ENCODE assay signal across 9 cellular contexts in genomic region chr3:196640501-196640968, GRCh38. TPM values are rescaled to one million over a fixed set of nuclear protein-coding genes. Genes with fewer than 3 reads are reported as not detected.
DNase-seq lines count a peak whose midpoint lies in the region; ATAC-seq and TF ChIP-seq lines count a peak whose summit lies in the region.
"Had no signal": no experiment of that assay in that cellular context is flagged by ENCODE, and none has a peak within 500 bp of the region (broad histone marks: within the 10 kb centered on the region; RNA-seq: fewer than 3 reads in every experiment).

No MANE protein-coding gene starts in this region.

- H4K20me1 ChIP-seq in SK-N-SH (ENCODE audit: insufficient read depth), result no peaks in the 10 kb centered on the region

- H3K9me3 Mint-ChIP-seq in activated T-helper 1 cell treated with anti-CD3 and anti-CD28 coated beads, Interleukin-12 subunit alpha, Interleukin-12 subunit beta, Interleukin-2, Interleukin-4 antibody, amounts not matched to agents 30 ng/mL and 10 ng/mL and 1 ng/mL, durations not matched to agents 14 hours and 24 hours and 36 hours, result no peaks in the 10 kb centered on the region

- no peaks in the 10 kb centered on the region for H3F3A ChIP-seq in SK-N-SH (replicated peaks; ENCODE audit: insufficient read depth)

- H3K9me2 ChIP-seq in SK-N-SH, result no peaks in the 10 kb centered on the region

- H3K9ac ChIP-seq in SK-N-SH, result no peak overlapping the region

- peak overlapping the region; percentile 94 for H3K27ac Mint-ChIP-seq in activated T-helper 1 cell treated with anti-CD3 and anti-CD28 coated beads, Interleukin-12 subunit alpha, Interleukin-12 subunit beta, Interleukin-2, Interleukin-4 antibody, amounts not matched to agents 30 ng/mL and 10 ng/mL and 1 ng/mL, durations not matched to agents 14 hours and 24 hours and 36 hours

- CTCF ChIA-PET in SK-N-SH (lab: Yijun Ruan, JAX), result no interaction called here

- intact Hi-C loops in activated T-helper 1 cell treated with anti-CD3 and anti-CD28 coated beads, Interleukin-12 subunit alpha, Interleukin-12 subunit beta, Interleukin-2, Interleukin-4 antibody, amounts not matched to agents 30 ng/mL and 10 ng/mL and 1 ng/mL, durations not matched to agents 14 hours and 24 hours and 36 hours (cut with micrococcal nuclease), result loop anchor here (1.0 kb wide), 1 partner anchor 8 kb away; no protein-coding TSS in a partner anchor
- intact Hi-C loops in right lobe of liver (cut with DNase I), result no loop called here

- H3K4me1 ChIP-seq in right lobe of liver (peaks cover 0 to 9% (median 0%) of the 10 kb centered on the region in 4 donors), SK-N-SH (ENCODE audit: control insufficient read depth in 1 of 2, insufficient read depth in 2 of 2, low read depth in 1 of 2, low read length in 1 of 2) (no peaks in the 10 kb centered on the region; a peak in 1 of 4 replicates)

- peak overlapping the region; percentile 94 for H3K4me3 Mint-ChIP-seq in activated T-helper 1 cell treated with anti-CD3 and anti-CD28 coated beads, Interleukin-12 subunit alpha, Interleukin-12 subunit beta, Interleukin-2, Interleukin-4 antibody, amounts not matched to agents 30 ng/mL and 10 ng/mL and 1 ng/mL, durations not matched to agents 14 hours and 24 hours and 36 hours

- TF ChIP-seq EP300 in SK-N-SH (IDR thresholded peaks at IDR 0.05; ENCODE audit: borderline replicate concordance in 1 of 2, low read depth in 1 of 2, low read length in 1 of 2), result no peak

- peak; percentile 11 for DNase-seq in stimulated activated CD4-positive, alpha-beta T cell treated with anti-CD3 and anti-CD28 coated beads, Interleukin-1b, Interleukin-23, amount 100 ng/mL, for 48 hours
- no peak for DNase-seq in stimulated activated CD4-positive, alpha-beta T cell treated with anti-CD3 and anti-CD28 coated beads, Interleukin-2, amount 100 ng/mL, for 48 hours
- DNase-seq in activated T-helper 1 cell treated with anti-CD3 and anti-CD28 coated beads, Interleukin-12 subunit alpha, Interleukin-12 subunit beta, Interleukin-2, Interleukin-4 antibody, amounts not matched to agents 30 ng/mL and 10 ng/mL and 1 ng/mL, durations not matched to agents 14 hours and 24 hours and 36 hours (ENCODE audit: low spot score), result no peak
- DNase-seq in right lobe of liver (no peak), NCI-H69 (lab: John Stamatoyannopoulos, UW) (no peak), NCI-H2196 (lab: John Stamatoyannopoulos, UW; ENCODE audit: unreplicated experiment) (no peak), SK-N-SH (no peak)

- H3K9me3 ChIP-seq in right lobe of liver (no peaks in the 10 kb centered on the region), SK-N-SH (no peaks in the 10 kb centered on the region)

- no peaks in the 10 kb centered on the region for H3K27me3 ChIP-seq in right lobe of liver
- peaks cover 26% of the 10 kb centered on the region for H3K27me3 ChIP-seq in SK-N-SH (ENCODE audit: insufficient read depth)

- POLR2A ChIA-PET in SK-N-SH (lab: Yijun Ruan, JAX), result no interaction called here

- H3K36me3 ChIP-seq in right lobe of liver (no peaks in the 10 kb centered on the region), SK-N-SH (replicated peaks in 1 of 2; ENCODE audit: control insufficient read depth in 1 of 2, insufficient read depth in 2 of 2, low read length in 1 of 2) (no peaks in the 10 kb centered on the region)

- TF ChIP-seq CTCF in right lobe of liver (IDR thresholded peaks at IDR 0.05) (no peak), SK-N-SH (IDR thresholded peaks at IDR 0.05) (no peak)

- no peak overlapping the region for H2AFZ ChIP-seq in SK-N-SH (ENCODE audit: low read depth)

- no peak overlapping the region for H3K4me2 ChIP-seq in SK-N-SH

- H3K4me3 ChIP-seq in right lobe of liver (peak overlapping the region; percentile 30 to 51 (median 46)), SK-N-SH (ENCODE audit: low read depth in 2 of 2, low read length in 1 of 2) (no peak overlapping the region)

- H3K27me3 Mint-ChIP-seq in activated T-helper 1 cell treated with anti-CD3 and anti-CD28 coated beads, Interleukin-12 subunit alpha, Interleukin-12 subunit beta, Interleukin-2, Interleukin-4 antibody, amounts not matched to agents 30 ng/mL and 10 ng/mL and 1 ng/mL, durations not matched to agents 14 hours and 24 hours and 36 hours (ENCODE audit: insufficient read depth), result no peaks in the 10 kb centered on the region

- TF ChIP-seq POLR2A in right lobe of liver (IDR thresholded peaks at IDR 0.05), result no peak

- TF ChIP-seq RAD21 in SK-N-SH (IDR thresholded peaks at IDR 0.05; ENCODE audit: low read length), result no peak

- peak; percentile 19 to 24 (median 20) for ATAC-seq in right lobe of liver
- no peak for ATAC-seq in HG02852 (IDR thresholded peaks at IDR 0.05; ENCODE audit: unreplicated experiment)

- H3K27ac ChIP-seq in right lobe of liver, result peak overlapping the region; percentile 15 to 76 (median 65)
- H3K27ac ChIP-seq in SK-N-SH (ENCODE audit: low read depth in 2 of 2, low read length in 1 of 2), result no peak overlapping the region
- H3K27ac ChIP-seq: C4-2B had no signal

- peaks cover 31% of the 10 kb centered on the region for H3K36me3 Mint-ChIP-seq in activated T-helper 1 cell treated with anti-CD3 and anti-CD28 coated beads, Interleukin-12 subunit alpha, Interleukin-12 subunit beta, Interleukin-2, Interleukin-4 antibody, amounts not matched to agents 30 ng/mL and 10 ng/mL and 1 ng/mL, durations not matched to agents 14 hours and 24 hours and 36 hours (ENCODE audit: low read depth)

- 34% methylated on average over 2 of the region's 20 CpGs for WGBS in right lobe of liver (ENCODE audit: insufficient coverage, low coverage, low lambda C conversion rate, missing lambda C conversion rate)
- WGBS in SK-N-SH (ENCODE audit: low lambda C conversion rate), result 92% methylated on average over 16 of the region's 20 CpGs

- no peaks in the 10 kb centered on the region for H3K79me2 ChIP-seq in SK-N-SH (ENCODE audit: insufficient read depth)

- peaks cover 84% of the 10 kb centered on the region for H3K4me1 Mint-ChIP-seq in activated T-helper 1 cell treated with anti-CD3 and anti-CD28 coated beads, Interleukin-12 subunit alpha, Interleukin-12 subunit beta, Interleukin-2, Interleukin-4 antibody, amounts not matched to agents 30 ng/mL and 10 ng/mL and 1 ng/mL, durations not matched to agents 14 hours and 24 hours and 36 hours (ENCODE audit: low read depth)

TF ChIP-seq in SK-N-SH, 30 proteins besides CTCF, POLR2A, EP300 and RAD21:
- TF ChIP-seq ZBTB33 (IDR thresholded peaks at IDR 0.05; ENCODE audit: borderline replicate concordance, low read depth), result no peak
- TF ChIP-seq GABPA (IDR thresholded peaks at IDR 0.05; ENCODE audit: low read depth), result no peak
- no peak for TF ChIP-seq ELF1 (IDR thresholded peaks at IDR 0.05)
- no peak for TF ChIP-seq SMC3 (IDR thresholded peaks at IDR 0.05; ENCODE audit: low read depth, low read length)
- no peak for TF ChIP-seq JUND (IDR thresholded peaks at IDR 0.05)
- TF ChIP-seq MXI1 (IDR thresholded peaks at IDR 0.05; ENCODE audit: low read depth, low read length), result no peak
- no peak for TF ChIP-seq TCF12 (IDR thresholded peaks at IDR 0.05)
TF ChIP-seq in SK-N-SH: peak in this region for 0.

RNA-seq across cellular contexts. Expression of gene NRROS, which starts 1.0 kb away (rescaled TPM):
- 37.8 and 38.8 TPM in 2 replicates for total RNA-seq in activated T-helper 1 cell treated with anti-CD3 and anti-CD28 coated beads, Interleukin-12 subunit alpha, Interleukin-12 subunit beta, Interleukin-2, Interleukin-4 antibody, amounts not matched to agents 30 ng/mL and 10 ng/mL and 1 ng/mL, durations not matched to agents 14 hours and 24 hours and 36 hours
- 1 to 10 TPM; 1.2 to 4.0 (median 2.1) TPM for total RNA-seq in right lobe of liver
- 0.19 and 0.25 TPM in 2 replicates for polyA plus RNA-seq in SK-N-SH (2012; rRNA removed)
- polyA plus RNA-seq in SK-N-SH (2012; cell fraction: cytosol; rRNA removed), result 0.06 and 0.22 TPM in 2 replicates
- 0.13 and 0.14 TPM in 2 replicates for polyA plus RNA-seq in SK-N-SH (2012; cell fraction: nucleus; rRNA removed)

Comparison
In these comparisons a context has a peak if more than half of its experiments do, and no peak if none do; other contexts are left out.
1. H3K27ac ChIP-seq: peak in right lobe of liver (3 of 3); none in SK-N-SH (0 of 2).
2. H3K4me3 ChIP-seq: peak in right lobe of liver (3 of 3); none in SK-N-SH (0 of 2).